11 cellular contexts compared by ENCODE assay signal in genomic region chr10:109996766-109997171, GRCh38. TPM values are rescaled to one million over a fixed set of nuclear protein-coding genes. Genes with fewer than 3 reads are reported as not detected.
DNase-seq lines count a peak whose midpoint lies in the region; ATAC-seq and TF ChIP-seq lines count a peak whose summit lies in the region.
"Had no signal": no experiment of that assay in that cellular context is flagged by ENCODE, and none has a peak within 500 bp of the region (broad histone marks: within the 10 kb centered on the region; RNA-seq: fewer than 3 reads in every experiment).

No MANE protein-coding gene starts in this region.

- no peak overlapping the region for H3K4me3 Mint-ChIP-seq in natural killer cell treated with Interleukin-12 subunit alpha and Interleukin-12 subunit beta and Interleukin-15 and Interleukin-18, amount 100 ng/mL, for 72 hours

- H3K36me3 ChIP-seq in mucosa of descending colon (ENCODE audit: low read depth) (no peaks in the 10 kb centered on the region), prostate gland (no peaks in the 10 kb centered on the region)

- H3K4me1 ChIP-seq in mucosa of descending colon (ENCODE audit: low read depth) (peaks cover 26% of the 10 kb centered on the region), prostate gland (replicated peaks) (no peaks in the 10 kb centered on the region)

- TF ChIP-seq CTCF in mucosa of descending colon (IDR thresholded peaks at IDR 0.05): no peak
- no peak for TF ChIP-seq CTCF in prostate gland (IDR thresholded peaks at IDR 0.05)

- ATAC-seq in GM18505 (IDR thresholded peaks at IDR 0.05; ENCODE audit: unreplicated experiment) (peak; percentile 33), GM21737 (IDR thresholded peaks at IDR 0.05; ENCODE audit: unreplicated experiment) (peak; percentile 36), HG03565 (IDR thresholded peaks at IDR 0.05; ENCODE audit: unreplicated experiment) (peak; percentile 10), mucosa of descending colon (peak; percentile 83)
- ATAC-seq in activated naive CD4-positive, alpha-beta T cell treated with anti-CD3 and anti-CD28 coated beads, Interleukin-2, amount 50 U/mL, for 72 hours: no peak
- ATAC-seq in natural killer cell treated with Interleukin-12 subunit alpha and Interleukin-12 subunit beta and Interleukin-15 and Interleukin-18, amount 100 ng/mL, for 72 hours: no peak

- intact Hi-C loops in mucosa of descending colon (cut with DNase I, micrococcal nuclease): no loop called here
- intact Hi-C loops in prostate gland (cut with DNase I): no loop called here

- TF ChIP-seq POLR2A in GM18505 (IDR thresholded peaks at IDR 0.05; ENCODE audit: borderline replicate concordance, extremely low read depth, insufficient read depth, insufficient read length) (no peak), prostate gland (IDR thresholded peaks at IDR 0.05) (no peak)

- no peak for DNase-seq in mucosa of descending colon
- no peak for DNase-seq in activated naive CD4-positive, alpha-beta T cell treated with anti-CD3 and anti-CD28 coated beads, Interleukin-2, amount 50 U/mL, for 72 hours (ENCODE audit: low spot score in 2 of 2)
- no peak for DNase-seq in prostate gland (ENCODE audit: low spot score)
- no peak for DNase-seq in natural killer cell treated with Interleukin-12 subunit alpha and Interleukin-12 subunit beta and Interleukin-15 and Interleukin-18, amount 100 ng/mL, for 72 hours (ENCODE audit: low spot score)
- no peak for DNase-seq in iPS-NIHi11 (ENCODE audit: low spot score)
- DNase-seq: dermis blood vessel endothelial cell, NCI-H446, T-helper 2 cell had no signal

- H3K9me3 Mint-ChIP-seq in activated naive CD4-positive, alpha-beta T cell treated with anti-CD3 and anti-CD28 coated beads, Interleukin-2, amount 50 U/mL, for 72 hours: peaks cover 0 to 4% of the 10 kb centered on the region in 2 donors
- no peaks in the 10 kb centered on the region for H3K9me3 Mint-ChIP-seq in natural killer cell treated with Interleukin-12 subunit alpha and Interleukin-12 subunit beta and Interleukin-15 and Interleukin-18, amount 100 ng/mL, for 72 hours

- no peaks in the 10 kb centered on the region for H3K27me3 ChIP-seq in prostate gland (replicated peaks; ENCODE audit: insufficient read depth)

- peaks cover 0 to 12% of the 10 kb centered on the region in 2 donors for H3K4me1 Mint-ChIP-seq in natural killer cell treated with Interleukin-12 subunit alpha and Interleukin-12 subunit beta and Interleukin-15 and Interleukin-18, amount 100 ng/mL, for 72 hours (ENCODE audit: low read depth in 2 of 2)

- H3K27ac ChIP-seq in prostate gland: no peak overlapping the region

- no peaks in the 10 kb centered on the region for H3K36me3 Mint-ChIP-seq in activated naive CD4-positive, alpha-beta T cell treated with anti-CD3 and anti-CD28 coated beads, Interleukin-2, amount 50 U/mL, for 72 hours
- no peaks in the 10 kb centered on the region for H3K36me3 Mint-ChIP-seq in natural killer cell treated with Interleukin-12 subunit alpha and Interleukin-12 subunit beta and Interleukin-15 and Interleukin-18, amount 100 ng/mL, for 72 hours

- H3K4me3 ChIP-seq in mucosa of descending colon (no peak overlapping the region), prostate gland (no peak overlapping the region)

- H3K9me3 ChIP-seq in mucosa of descending colon: no peaks in the 10 kb centered on the region
- H3K9me3 ChIP-seq in prostate gland: no peaks in the 10 kb centered on the region

- 79% methylated on average over 3 of the region's 3 CpGs for WGBS in prostate gland

- H3K27me3 Mint-ChIP-seq in natural killer cell treated with Interleukin-12 subunit alpha and Interleukin-12 subunit beta and Interleukin-15 and Interleukin-18, amount 100 ng/mL, for 72 hours: no peaks in the 10 kb centered on the region

- H3K27ac Mint-ChIP-seq in activated naive CD4-positive, alpha-beta T cell treated with anti-CD3 and anti-CD28 coated beads, Interleukin-2, amount 50 U/mL, for 72 hours: no peak overlapping the region
- H3K27ac Mint-ChIP-seq in natural killer cell treated with Interleukin-12 subunit alpha and Interleukin-12 subunit beta and Interleukin-15 and Interleukin-18, amount 100 ng/mL, for 72 hours: no peak overlapping the region

RNA-seq across cellular contexts. Expression of gene ADD3, which starts 11.0 kb away (rescaled TPM):
- total RNA-seq in mucosa of descending colon: 100 to 1,000 TPM; 109 to 165 (median 141) TPM
- 100 to 1,000 TPM in 1 of 2 donors, 10 to 100 TPM in 1; 60.3 to 123 TPM for total RNA-seq in activated naive CD4-positive, alpha-beta T cell treated with anti-CD3 and anti-CD28 coated beads, Interleukin-2, amount 50 U/mL, for 72 hours
- 100 to 1,000 TPM in 1 of 2 donors, 10 to 100 TPM in 1; 76.4 to 127 TPM for total RNA-seq in prostate gland
- 10 to 100 TPM; 44.0 to 81.5 TPM for total RNA-seq in natural killer cell treated with Interleukin-12 subunit alpha and Interleukin-12 subunit beta and Interleukin-15 and Interleukin-18, amount 100 ng/mL, for 72 hours

Comparison
In these comparisons a context has a peak if more than half of its experiments do, and no peak if none do; other contexts are left out.
1. ATAC-seq: peak in GM18505 (single experiment), GM21737 (single experiment), HG03565 (single experiment) and mucosa of descending colon (single experiment); none in activated naive CD4-positive, alpha-beta T cell treated with anti-CD3 and anti-CD28 coated beads, Interleukin-2, amount 50 U/mL, for 72 hours (0 of 2) and natural killer cell treated with Interleukin-12 subunit alpha and Interleukin-12 subunit beta and Interleukin-15 and Interleukin-18, amount 100 ng/mL, for 72 hours (0 of 2).